In genomic region chr16:82133798-82134197, GRCh38 we compare ENCODE assay signal across 20 cellular contexts. TPM values are rescaled to one million over a fixed set of nuclear protein-coding genes. Genes with fewer than 3 reads are reported as not detected.
DNase-seq lines count a peak whose midpoint lies in the region; ATAC-seq and TF ChIP-seq lines count a peak whose summit lies in the region.
"Had no signal": no experiment of that assay in that cellular context is flagged by ENCODE, and none has a peak within 500 bp of the region (broad histone marks: within the 10 kb centered on the region; RNA-seq: fewer than 3 reads in every experiment).

No MANE protein-coding gene starts in this region.

- no peak overlapping the region for H3K4me3 ChIP-seq in lower leg skin (ENCODE audit: low read depth, poor library complexity, severe bottlenecking)
- H3K4me3 ChIP-seq: body of pancreas, coronary artery, heart right ventricle had no signal

- H3K4me1 Mint-ChIP-seq in natural killer cell treated with Interleukin-12 subunit alpha and Interleukin-12 subunit beta and Interleukin-15 and Interleukin-18, amount 100 ng/mL, for 72 hours (ENCODE audit: low read depth in 2 of 2) = peaks cover 6 to 9% of the 10 kb centered on the region in 2 donors
- H3K4me1 Mint-ChIP-seq in natural killer cell (peaks cover 9 to 11% of the 10 kb centered on the region in 2 donors), type B pancreatic cell (ENCODE audit: unreplicated experiment) (no peaks in the 10 kb centered on the region)
- peaks cover 13% of the 10 kb centered on the region for H3K4me1 Mint-ChIP-seq in T-helper 1 cell treated with Interleukin-12 subunit alpha and Interleukin-12 subunit beta and Interleukin-4 antibody, amounts not matched to agents 30 μg/mL and 1 μg/mL, for 36 hours (ENCODE audit: low read depth)
- H3K4me1 Mint-ChIP-seq in activated naive CD8-positive, alpha-beta T cell treated with anti-CD3 and anti-CD28 coated beads for 36 hours = peaks cover 15% of the 10 kb centered on the region
- H3K4me1 Mint-ChIP-seq in stimulated activated naive CD8-positive, alpha-beta T cell treated with anti-CD3 and anti-CD28 coated beads, Interleukin-15, amount 100 ng/mL, for 72 hours = peaks cover 19% of the 10 kb centered on the region

- TF ChIP-seq CTCF in natural killer cell (IDR thresholded peaks at IDR 0.05) = no peak
- TF ChIP-seq CTCF in type B pancreatic cell (conservative IDR thresholded peaks at IDR 0.05) = no peak
- no peak for TF ChIP-seq CTCF in lower leg skin (IDR thresholded peaks at IDR 0.05)

- H3K27ac Mint-ChIP-seq in natural killer cell treated with Interleukin-12 subunit alpha and Interleukin-12 subunit beta and Interleukin-15 and Interleukin-18, amount 100 ng/mL, for 72 hours = no peak overlapping the region
- H3K27ac Mint-ChIP-seq in natural killer cell (no peak overlapping the region), type B pancreatic cell (no peak overlapping the region)
- no peak overlapping the region for H3K27ac Mint-ChIP-seq in T-helper 1 cell treated with Interleukin-12 subunit alpha and Interleukin-12 subunit beta and Interleukin-4 antibody, amounts not matched to agents 30 μg/mL and 1 μg/mL, for 36 hours
- H3K27ac Mint-ChIP-seq in activated naive CD8-positive, alpha-beta T cell treated with anti-CD3 and anti-CD28 coated beads for 36 hours = peak overlapping the region; percentile 54
- H3K27ac Mint-ChIP-seq in stimulated activated naive CD8-positive, alpha-beta T cell treated with anti-CD3 and anti-CD28 coated beads, Interleukin-15, amount 100 ng/mL, for 72 hours = no peak overlapping the region

- TF ChIP-seq POLR2A in lower leg skin (IDR thresholded peaks at IDR 0.05) = no peak

- DNase-seq in natural killer cell treated with Interleukin-12 subunit alpha and Interleukin-12 subunit beta and Interleukin-15 and Interleukin-18, amount 100 ng/mL, for 72 hours (ENCODE audit: low spot score) = no peak
- no peak for DNase-seq in natural killer cell
- DNase-seq in activated naive CD8-positive, alpha-beta T cell treated with anti-CD3 and anti-CD28 coated beads for 36 hours = peak; percentile 18
- DNase-seq in stimulated activated naive CD8-positive, alpha-beta T cell treated with anti-CD3 and anti-CD28 coated beads, Interleukin-15, amount 100 ng/mL, for 72 hours = peak; percentile 10 to 28
- no peak for DNase-seq in type B pancreatic cell (ENCODE audit: extremely low spot score, unreplicated experiment)
- no peak for DNase-seq in cerebellar cortex (ENCODE audit: low spot score)
- no peak for DNase-seq in lower leg skin (ENCODE audit: low spot score in 2 of 2)
- DNase-seq: body of pancreas; COR-L47; heart right ventricle; left ventricle myocardium superior; NCI-H1048; NCI-H1930; NCI-H446 treated with DMSO at 0.1 percent for 48 hours; NK-92 treated with Interleukin-12 subunit alpha and Interleukin-12 subunit beta, amount 100 ng/mL, for 24 hours; occipital lobe; retina; RPMI8226 had no signal

- intact Hi-C loops in natural killer cell (cut with micrococcal nuclease) = no loop called here
- intact Hi-C loops in lower leg skin (cut with DNase I; ENCODE audit: low total_unique reads) = no loop called here

- ATAC-seq in natural killer cell treated with Interleukin-12 subunit alpha and Interleukin-12 subunit beta and Interleukin-15 and Interleukin-18, amount 100 ng/mL, for 72 hours = no peak
- ATAC-seq in natural killer cell = no peak
- peak; percentile 95 for ATAC-seq in stimulated activated naive CD8-positive, alpha-beta T cell treated with anti-CD3 and anti-CD28 coated beads, Interleukin-15, amount 100 ng/mL, for 72 hours
- ATAC-seq: body of pancreas, heart right ventricle, left ventricle myocardium superior had no signal

- H3K27me3 Mint-ChIP-seq in natural killer cell treated with Interleukin-12 subunit alpha and Interleukin-12 subunit beta and Interleukin-15 and Interleukin-18, amount 100 ng/mL, for 72 hours = no peaks in the 10 kb centered on the region
- H3K27me3 Mint-ChIP-seq in natural killer cell (ENCODE audit: low read depth in 2 of 2) = no peaks in the 10 kb centered on the region
- H3K27me3 Mint-ChIP-seq in T-helper 1 cell treated with Interleukin-12 subunit alpha and Interleukin-12 subunit beta and Interleukin-4 antibody, amounts not matched to agents 30 μg/mL and 1 μg/mL, for 36 hours (ENCODE audit: low read depth) = no peaks in the 10 kb centered on the region
- H3K27me3 Mint-ChIP-seq in activated naive CD8-positive, alpha-beta T cell treated with anti-CD3 and anti-CD28 coated beads for 36 hours = no peaks in the 10 kb centered on the region
- H3K27me3 Mint-ChIP-seq in stimulated activated naive CD8-positive, alpha-beta T cell treated with anti-CD3 and anti-CD28 coated beads, Interleukin-15, amount 100 ng/mL, for 72 hours = no peaks in the 10 kb centered on the region
- no peaks in the 10 kb centered on the region for H3K27me3 Mint-ChIP-seq in type B pancreatic cell

- 77 to 86% methylated on average over 6 of the region's 6 CpGs for WGBS in lower leg skin, 2 donors

- no peaks in the 10 kb centered on the region for H3K9me3 Mint-ChIP-seq in natural killer cell treated with Interleukin-12 subunit alpha and Interleukin-12 subunit beta and Interleukin-15 and Interleukin-18, amount 100 ng/mL, for 72 hours
- no peaks in the 10 kb centered on the region for H3K9me3 Mint-ChIP-seq in natural killer cell
- no peaks in the 10 kb centered on the region for H3K9me3 Mint-ChIP-seq in T-helper 1 cell treated with Interleukin-12 subunit alpha and Interleukin-12 subunit beta and Interleukin-4 antibody, amounts not matched to agents 30 μg/mL and 1 μg/mL, for 36 hours
- H3K9me3 Mint-ChIP-seq in activated naive CD8-positive, alpha-beta T cell treated with anti-CD3 and anti-CD28 coated beads for 36 hours = peaks cover 4% of the 10 kb centered on the region
- H3K9me3 Mint-ChIP-seq in stimulated activated naive CD8-positive, alpha-beta T cell treated with anti-CD3 and anti-CD28 coated beads, Interleukin-15, amount 100 ng/mL, for 72 hours = no peaks in the 10 kb centered on the region
- no peaks in the 10 kb centered on the region for H3K9me3 Mint-ChIP-seq in type B pancreatic cell

- H3K36me3 Mint-ChIP-seq in natural killer cell treated with Interleukin-12 subunit alpha and Interleukin-12 subunit beta and Interleukin-15 and Interleukin-18, amount 100 ng/mL, for 72 hours = peaks cover 2% of the 10 kb centered on the region
- H3K36me3 Mint-ChIP-seq in natural killer cell (peaks cover 2% of the 10 kb centered on the region), type B pancreatic cell (peaks cover 3% of the 10 kb centered on the region)
- H3K36me3 Mint-ChIP-seq in T-helper 1 cell treated with Interleukin-12 subunit alpha and Interleukin-12 subunit beta and Interleukin-4 antibody, amounts not matched to agents 30 μg/mL and 1 μg/mL, for 36 hours (ENCODE audit: low read depth) = peaks cover 5% of the 10 kb centered on the region
- H3K36me3 Mint-ChIP-seq in activated naive CD8-positive, alpha-beta T cell treated with anti-CD3 and anti-CD28 coated beads for 36 hours = peaks cover 28% of the 10 kb centered on the region

- H3K4me3 Mint-ChIP-seq in natural killer cell treated with Interleukin-12 subunit alpha and Interleukin-12 subunit beta and Interleukin-15 and Interleukin-18, amount 100 ng/mL, for 72 hours = peak overlapping the region; percentile 56
- no peak overlapping the region for H3K4me3 Mint-ChIP-seq in natural killer cell
- peak overlapping the region; percentile 9 for H3K4me3 Mint-ChIP-seq in T-helper 1 cell treated with Interleukin-12 subunit alpha and Interleukin-12 subunit beta and Interleukin-4 antibody, amounts not matched to agents 30 μg/mL and 1 μg/mL, for 36 hours
- H3K4me3 Mint-ChIP-seq in activated naive CD8-positive, alpha-beta T cell treated with anti-CD3 and anti-CD28 coated beads for 36 hours = no peak overlapping the region
- H3K4me3 Mint-ChIP-seq in stimulated activated naive CD8-positive, alpha-beta T cell treated with anti-CD3 and anti-CD28 coated beads, Interleukin-15, amount 100 ng/mL, for 72 hours = peak overlapping the region in 1 of 2 donors; percentile 35
- no peak overlapping the region for H3K4me3 Mint-ChIP-seq in type B pancreatic cell

RNA-seq across cellular contexts. Expression of gene MPHOSPH6, which starts 36.2 kb away (rescaled TPM):
- 10 to 100 TPM; 38.2 to 44.5 TPM for total RNA-seq in natural killer cell treated with Interleukin-12 subunit alpha and Interleukin-12 subunit beta and Interleukin-15 and Interleukin-18, amount 100 ng/mL, for 72 hours
- total RNA-seq in natural killer cell (10 to 100 TPM; 14.5 to 25.3 (median 15.5) TPM), type B pancreatic cell (ENCODE audit: low replicate concordance) (23.8 and 28.4 TPM in 2 replicates), lower leg skin (10 to 100 TPM; 23.5 to 31.1 (median 28.2) TPM)
- total RNA-seq in activated naive CD8-positive, alpha-beta T cell treated with anti-CD3 and anti-CD28 coated beads for 36 hours = 10 to 100 TPM; 39.8 to 41.0 TPM

Comparison
In these comparisons a context has a peak if more than half of its experiments do, and no peak if none do; other contexts are left out.
1. H3K4me3 Mint-ChIP-seq: peak in natural killer cell treated with Interleukin-12 subunit alpha and Interleukin-12 subunit beta and Interleukin-15 and Interleukin-18, amount 100 ng/mL, for 72 hours (single experiment) and T-helper 1 cell treated with Interleukin-12 subunit alpha and Interleukin-12 subunit beta and Interleukin-4 antibody, amounts not matched to agents 30 μg/mL and 1 μg/mL, for 36 hours (single experiment); none in natural killer cell (single experiment), activated naive CD8-positive, alpha-beta T cell treated with anti-CD3 and anti-CD28 coated beads for 36 hours (single experiment) and type B pancreatic cell (single experiment).
2. DNase-seq: peak in activated naive CD8-positive, alpha-beta T cell treated with anti-CD3 and anti-CD28 coated beads for 36 hours (single experiment) and stimulated activated naive CD8-positive, alpha-beta T cell treated with anti-CD3 and anti-CD28 coated beads, Interleukin-15, amount 100 ng/mL, for 72 hours (2 of 2); none in natural killer cell treated with Interleukin-12 subunit alpha and Interleukin-12 subunit beta and Interleukin-15 and Interleukin-18, amount 100 ng/mL, for 72 hours (single experiment), natural killer cell (single experiment), type B pancreatic cell (single experiment), cerebellar cortex (single experiment) and lower leg skin (0 of 2).